In the genomic region with DNA sequence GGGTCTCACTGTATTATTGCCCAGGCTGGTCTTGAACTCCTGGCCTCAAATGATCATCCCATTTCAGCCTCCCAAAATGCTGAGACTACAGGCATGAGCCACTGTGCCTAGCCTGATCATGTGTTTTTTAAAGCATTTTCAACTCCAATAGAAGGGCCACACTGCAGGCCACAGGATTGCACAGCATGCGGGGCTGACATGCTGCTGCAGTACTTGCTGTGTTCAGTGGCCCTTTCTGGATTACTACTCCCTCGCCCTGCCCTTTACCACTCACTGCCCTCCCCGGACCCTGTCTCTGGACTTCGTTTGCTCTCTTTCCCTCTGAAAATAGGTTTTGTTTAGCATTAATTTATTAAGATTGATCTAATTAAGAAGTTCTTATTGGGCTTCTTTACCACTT, we compare ENCODE assay signal across 24 cellular contexts. TPM values are rescaled to one million over a fixed set of nuclear protein-coding genes. Genes with fewer than 3 reads are reported as not detected.
DNase-seq lines count a peak whose midpoint lies in the region; ATAC-seq and TF ChIP-seq lines count a peak whose summit lies in the region.
"Had no signal": no experiment of that assay in that cellular context is flagged by ENCODE, and none has a peak within 500 bp of the region (broad histone marks: within the 10 kb centered on the region; RNA-seq: fewer than 3 reads in every experiment).

No MANE protein-coding gene starts in this region.

- H3K4me2 ChIP-seq in mammary epithelial cell (ENCODE audit: insufficient read depth, low read depth, low read length) (peak overlapping the region; percentile 1), MM.1S (ENCODE audit: low read depth, low read length) (peak overlapping the region; percentile 69)

- intact Hi-C loops in mammary epithelial cell (cut with micrococcal nuclease) (no loop called here), breast epithelium (cut with DNase I; ENCODE audit: low total_unique reads) (loop anchor here (5.0 kb wide), 1 partner anchor 895 kb away; no protein-coding TSS in a partner anchor)

- WGBS in mammary epithelial cell (ENCODE audit: low coverage, missing lambda C conversion rate) = 93% methylated on average over 4 of the region's 4 CpGs

- H3K79me2 ChIP-seq in mammary epithelial cell (ENCODE audit: insufficient read depth, low read length) (peaks cover 4% of the 10 kb centered on the region), MM.1S (ENCODE audit: low read length) (peaks cover 66% of the 10 kb centered on the region)

- H3K4me3 ChIP-seq in mammary epithelial cell (replicated peaks in 1 of 3; ENCODE audit: insufficient read depth in 1 of 3, low read depth in 2 of 3, low read length in 3 of 3) (no peak overlapping the region), breast epithelium (no peak overlapping the region), MM.1S (ENCODE audit: low read length) (peak overlapping the region; percentile 17; the same call in 1 of the 2 replicates)
- H3K4me3 ChIP-seq: heart left ventricle, SK-N-MC, upper lobe of right lung had no signal

- H3F3A ChIP-seq in MM.1S (ENCODE audit: insufficient read depth, low read length) = peaks cover 18% of the 10 kb centered on the region

- dilution Hi-C loops in mammary epithelial cell (cut with HindIII; ENCODE audit: low sequenced_read_pairs) = no loop called here

- no peak for DNase-seq in mammary epithelial cell
- DNase-seq in breast epithelium (ENCODE audit: low spot score in 2 of 2) = no peak
- no peak for DNase-seq in MM.1S
- no peak for DNase-seq in activated naive CD8-positive, alpha-beta T cell treated with anti-CD3 and anti-CD28 coated beads, Interleukin-2, amount 50 U/mL, for 24 hours
- no peak for DNase-seq in stimulated activated naive CD8-positive, alpha-beta T cell treated with anti-CD3 and anti-CD28 coated beads, Interleukin-15, amount 100 ng/mL, for 72 hours
- DNase-seq in SIG-M5 treated with dmso at 0.1 percent for 504 hours (lab: John Stamatoyannopoulos, UW; ENCODE audit: unreplicated experiment) = no peak
- DNase-seq in NK-92 (lab: John Stamatoyannopoulos, UW; ENCODE audit: unreplicated experiment) = no peak
- DNase-seq: activated CD8-positive, alpha-beta memory T cell treated with anti-CD3 and anti-CD28 coated beads, Interleukin-2, amount 50 U/mL, for 4 hours; brain microvascular endothelial cell; cortex of kidney; DMS79; H7; heart left ventricle; immature natural killer cell; KG1; left ventricle myocardium superior; NCI-H2029 treated with DMSO at 0.1 percent for 48 hours; NCI-H446; occipital lobe; small intestine; T1000; upper lobe of right lung had no signal

- H3K27ac Mint-ChIP-seq in activated naive CD8-positive, alpha-beta T cell treated with anti-CD3 and anti-CD28 coated beads, Interleukin-2, amount 50 U/mL, for 24 hours = peak overlapping the region; percentile 85
- H3K27ac Mint-ChIP-seq in stimulated activated naive CD8-positive, alpha-beta T cell treated with anti-CD3 and anti-CD28 coated beads, Interleukin-15, amount 100 ng/mL, for 72 hours = peak overlapping the region; percentile 68 to 70

- no peaks in the 10 kb centered on the region for H3K9me2 ChIP-seq in MM.1S (replicated peaks; ENCODE audit: insufficient read depth, low read length)

- no peaks in the 10 kb centered on the region for H3K9me3 Mint-ChIP-seq in activated naive CD8-positive, alpha-beta T cell treated with anti-CD3 and anti-CD28 coated beads, Interleukin-2, amount 50 U/mL, for 24 hours
- no peaks in the 10 kb centered on the region for H3K9me3 Mint-ChIP-seq in stimulated activated naive CD8-positive, alpha-beta T cell treated with anti-CD3 and anti-CD28 coated beads, Interleukin-15, amount 100 ng/mL, for 72 hours
- H3K9me3 Mint-ChIP-seq: immature natural killer cell had no signal

- H3K27me3 Mint-ChIP-seq in activated naive CD8-positive, alpha-beta T cell treated with anti-CD3 and anti-CD28 coated beads, Interleukin-2, amount 50 U/mL, for 24 hours = no peaks in the 10 kb centered on the region
- H3K27me3 Mint-ChIP-seq in stimulated activated naive CD8-positive, alpha-beta T cell treated with anti-CD3 and anti-CD28 coated beads, Interleukin-15, amount 100 ng/mL, for 72 hours = no peaks in the 10 kb centered on the region

- in situ Hi-C loops in mammary epithelial cell (cut with MboI; ENCODE audit: low sequenced_read_pairs in 2 of 2) = no loop called here

- no peak overlapping the region for H3K4me3 Mint-ChIP-seq in activated naive CD8-positive, alpha-beta T cell treated with anti-CD3 and anti-CD28 coated beads, Interleukin-2, amount 50 U/mL, for 24 hours
- H3K4me3 Mint-ChIP-seq in stimulated activated naive CD8-positive, alpha-beta T cell treated with anti-CD3 and anti-CD28 coated beads, Interleukin-15, amount 100 ng/mL, for 72 hours = peak overlapping the region; percentile 14 to 49

- H4K20me1 ChIP-seq in mammary epithelial cell (ENCODE audit: insufficient read depth, low read length) (no peaks in the 10 kb centered on the region), MM.1S (ENCODE audit: insufficient read depth, low read length) (no peaks in the 10 kb centered on the region)

- no peak overlapping the region for H3K27ac ChIP-seq in mammary epithelial cell (ENCODE audit: insufficient read depth, low read depth, low read length)
- no peak overlapping the region for H3K27ac ChIP-seq in breast epithelium
- H3K27ac ChIP-seq in MM.1S (ENCODE audit: low read length) = peak overlapping the region; percentile 87
- H3K27ac ChIP-seq: brain microvascular endothelial cell, heart left ventricle, SK-N-MC, upper lobe of right lung had no signal

- no peak for ATAC-seq in activated naive CD8-positive, alpha-beta T cell treated with anti-CD3 and anti-CD28 coated beads, Interleukin-2, amount 50 U/mL, for 24 hours
- ATAC-seq in stimulated activated naive CD8-positive, alpha-beta T cell treated with anti-CD3 and anti-CD28 coated beads, Interleukin-15, amount 100 ng/mL, for 72 hours = no peak
- ATAC-seq in HG03432 (IDR thresholded peaks at IDR 0.05; ENCODE audit: unreplicated experiment) = no peak
- ATAC-seq: heart left ventricle, left ventricle myocardium superior, upper lobe of right lung had no signal

- H2AFZ ChIP-seq in mammary epithelial cell (ENCODE audit: low read depth, low read length) (no peak overlapping the region), MM.1S (ENCODE audit: low read length) (peak overlapping the region; percentile 14; the same call in 1 of the 2 replicates)

- H3K27me3 ChIP-seq in mammary epithelial cell (ENCODE audit: insufficient read depth, low read length) (no peaks in the 10 kb centered on the region), breast epithelium (no peaks in the 10 kb centered on the region), MM.1S (replicated peaks; ENCODE audit: insufficient read depth, low read length) (no peaks in the 10 kb centered on the region)
- H3K27me3 ChIP-seq: brain microvascular endothelial cell, heart left ventricle, upper lobe of right lung had no signal

- no peak for TF ChIP-seq CTCF in mammary epithelial cell (conservative IDR thresholded peaks at IDR 0.05 in 1 of 2, IDR thresholded peaks at IDR 0.05 in 1 of 2; ENCODE audit: extremely low read depth in 1 of 2, insufficient read depth in 1 of 2, low read depth in 1 of 2, low read length in 2 of 2)
- TF ChIP-seq CTCF in breast epithelium (IDR thresholded peaks at IDR 0.05) = no peak
- TF ChIP-seq CTCF in MM.1S (IDR thresholded peaks at IDR 0.05; ENCODE audit: low read length) = no peak

- H3K4me1 Mint-ChIP-seq in activated naive CD8-positive, alpha-beta T cell treated with anti-CD3 and anti-CD28 coated beads, Interleukin-2, amount 50 U/mL, for 24 hours = peaks cover 90% of the 10 kb centered on the region
- H3K4me1 Mint-ChIP-seq in stimulated activated naive CD8-positive, alpha-beta T cell treated with anti-CD3 and anti-CD28 coated beads, Interleukin-15, amount 100 ng/mL, for 72 hours = peaks cover 95% of the 10 kb centered on the region

- CTCF ChIA-PET in mammary epithelial cell (lab: Charles Lee; ENCODE audit: low non-redundant PET) = no interaction called here

- no peak for TF ChIP-seq POLR2A in breast epithelium (IDR thresholded peaks at IDR 0.05)

- H3K4me1 ChIP-seq in mammary epithelial cell (ENCODE audit: insufficient read depth, low read length) = peaks cover 3% of the 10 kb centered on the region
- H3K4me1 ChIP-seq in breast epithelium = no peaks in the 10 kb centered on the region
- peaks cover 49% of the 10 kb centered on the region for H3K4me1 ChIP-seq in MM.1S (ENCODE audit: low read length)
- H3K4me1 ChIP-seq: upper lobe of right lung had no signal

- H3K9me3 ChIP-seq in mammary epithelial cell (replicated peaks; ENCODE audit: insufficient read depth, low read length) (no peaks in the 10 kb centered on the region), breast epithelium (no peaks in the 10 kb centered on the region), MM.1S (replicated peaks; ENCODE audit: insufficient read depth, low read length) (no peaks in the 10 kb centered on the region)
- H3K9me3 ChIP-seq: heart left ventricle, upper lobe of right lung had no signal

- no TSS peak for BruUV-seq in mammary epithelial cell (replicated peaks; lab: Mats Ljungman, UMichigan)

- H3K36me3 ChIP-seq in mammary epithelial cell (ENCODE audit: insufficient read depth, low read length) (peaks cover 7% of the 10 kb centered on the region), breast epithelium (peaks cover 1% of the 10 kb centered on the region), MM.1S (replicated peaks; ENCODE audit: insufficient read depth, low read length) (peaks cover 4% of the 10 kb centered on the region; the same call in 1 of the 2 replicates)
- H3K36me3 ChIP-seq: brain microvascular endothelial cell had no signal

- no peak overlapping the region for H3K9ac ChIP-seq in mammary epithelial cell (ENCODE audit: insufficient read depth, low read length)
- H3K9ac ChIP-seq in MM.1S (ENCODE audit: low read length) = peak overlapping the region; percentile 37; the same call in 1 of the 2 replicates

- peaks cover 65% of the 10 kb centered on the region for H3K36me3 Mint-ChIP-seq in activated naive CD8-positive, alpha-beta T cell treated with anti-CD3 and anti-CD28 coated beads, Interleukin-2, amount 50 U/mL, for 24 hours (ENCODE audit: low read depth)

RNA-seq across cellular contexts. Expression of a gene that starts 37.3 kb away (rescaled TPM):
- 10 to 100 TPM; 15.0 to 23.8 TPM for total RNA-seq in mammary epithelial cell
- polyA plus RNA-seq in mammary epithelial cell = 5.7 TPM
- 5.9 TPM for polyA minus RNA-seq in mammary epithelial cell
- 10 to 100 TPM; 35.1 to 54.3 (median 49.3) TPM for total RNA-seq in breast epithelium
